Comparison of ENCODE assay signal across 11 cellular contexts in the genomic region with DNA sequence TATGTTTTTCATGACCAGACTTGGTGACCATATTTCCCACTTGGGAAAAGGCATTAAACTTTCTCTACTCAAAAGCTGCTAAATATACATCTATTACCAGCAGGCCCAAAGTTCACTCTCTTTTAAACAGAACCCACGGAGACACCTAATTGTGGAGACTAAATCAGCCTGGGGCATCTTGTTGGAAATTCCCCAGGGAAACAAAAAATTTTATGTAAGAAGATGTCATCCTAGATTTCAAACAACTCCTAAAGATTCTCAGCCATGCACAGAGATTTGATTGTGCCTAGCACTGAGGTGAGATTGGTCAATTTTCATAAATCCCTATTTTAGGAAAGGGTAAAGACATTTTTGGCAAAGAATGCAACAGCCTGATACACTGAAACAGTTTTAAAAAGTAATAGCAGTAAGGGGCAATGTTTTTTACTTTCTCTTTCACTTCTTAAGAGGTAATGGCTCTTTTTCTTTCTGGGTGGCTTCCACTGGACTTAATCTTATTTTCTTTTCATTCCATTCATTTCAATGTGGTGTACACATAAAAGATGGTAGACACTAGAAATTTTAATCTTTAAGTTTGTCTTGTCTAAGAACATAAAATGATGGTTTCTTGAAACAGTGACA. TPM values are rescaled to one million over a fixed set of nuclear protein-coding genes. Genes with fewer than 3 reads are reported as not detected.
DNase-seq lines count a peak whose midpoint lies in the region; ATAC-seq and TF ChIP-seq lines count a peak whose summit lies in the region.
"Had no signal": no experiment of that assay in that cellular context is flagged by ENCODE, and none has a peak within 500 bp of the region (broad histone marks: within the 10 kb centered on the region; RNA-seq: fewer than 3 reads in every experiment).

No MANE protein-coding gene starts in this region.

- H3K27ac Mint-ChIP-seq in activated CD4-positive, alpha-beta memory T cell treated with anti-CD3 and anti-CD28 coated beads for 36 hours: no peak overlapping the region
- peak overlapping the region; percentile 57 for H3K27ac Mint-ChIP-seq in stimulated activated effector memory CD8-positive, alpha-beta T cell treated with anti-CD3 and anti-CD28 coated beads, Interleukin-12 subunit alpha, Interleukin-12 subunit beta, amount 100 ng/mL, for 72 hours
- no peak overlapping the region for H3K27ac Mint-ChIP-seq in type B pancreatic cell
- H3K27ac Mint-ChIP-seq: nephron had no signal

- POLR2A ChIA-PET in activated CD4-positive, alpha-beta memory T cell treated with anti-CD3 and anti-CD28 coated beads for 36 hours (lab: Charles Lee): no interaction called here

- no peaks in the 10 kb centered on the region for H3K36me3 Mint-ChIP-seq in activated T-cell treated with anti-CD3 and anti-CD28 coated beads, Interleukin-2, amount 50 U/mL, for 4 hours (ENCODE audit: insufficient read depth)
- H3K36me3 Mint-ChIP-seq in activated CD4-positive, alpha-beta memory T cell treated with anti-CD3 and anti-CD28 coated beads for 36 hours: no peaks in the 10 kb centered on the region
- no peaks in the 10 kb centered on the region for H3K36me3 Mint-ChIP-seq in stimulated activated effector memory CD8-positive, alpha-beta T cell treated with anti-CD3 and anti-CD28 coated beads, Interleukin-12 subunit alpha, Interleukin-12 subunit beta, amount 100 ng/mL, for 72 hours
- no peaks in the 10 kb centered on the region for H3K36me3 Mint-ChIP-seq in type B pancreatic cell

- peaks cover 8% of the 10 kb centered on the region for H3K4me1 Mint-ChIP-seq in activated T-cell treated with anti-CD3 and anti-CD28 coated beads, Interleukin-2, amount 50 U/mL, for 4 hours (ENCODE audit: low read depth)
- peaks cover 8% of the 10 kb centered on the region for H3K4me1 Mint-ChIP-seq in activated CD4-positive, alpha-beta memory T cell treated with anti-CD3 and anti-CD28 coated beads for 36 hours (ENCODE audit: low read depth)
- H3K4me1 Mint-ChIP-seq in stimulated activated effector memory CD8-positive, alpha-beta T cell treated with anti-CD3 and anti-CD28 coated beads, Interleukin-12 subunit alpha, Interleukin-12 subunit beta, amount 100 ng/mL, for 72 hours: peaks cover 6% of the 10 kb centered on the region
- H3K4me1 Mint-ChIP-seq in type B pancreatic cell (ENCODE audit: unreplicated experiment): no peaks in the 10 kb centered on the region
- H3K4me1 Mint-ChIP-seq: nephron had no signal

- intact Hi-C loops in activated CD4-positive, alpha-beta memory T cell treated with anti-CD3 and anti-CD28 coated beads for 36 hours (cut with micrococcal nuclease): loop anchor here (10.0 kb wide), 1 partner anchor 536 kb away; no protein-coding TSS in a partner anchor

- no peak for DNase-seq in activated T-cell treated with anti-CD3 and anti-CD28 coated beads, Interleukin-2, amount 50 U/mL, for 4 hours
- no peak for DNase-seq in activated T-cell treated with anti-CD3 and anti-CD28 coated beads, Interleukin-2, amount 50 U/mL, for 1 hour
- no peak for DNase-seq in activated CD4-positive, alpha-beta memory T cell treated with anti-CD3 and anti-CD28 coated beads for 36 hours
- DNase-seq in stimulated activated effector memory CD8-positive, alpha-beta T cell treated with anti-CD3 and anti-CD28 coated beads, Interleukin-12 subunit alpha, Interleukin-12 subunit beta, amount 100 ng/mL, for 72 hours (ENCODE audit: low spot score in 2 of 2): no peak
- DNase-seq in type B pancreatic cell (ENCODE audit: extremely low spot score, unreplicated experiment) (no peak), SKM-1 (lab: John Stamatoyannopoulos, UW; ENCODE audit: unreplicated experiment) (no peak)
- DNase-seq: SIG-M5 had no signal

- ATAC-seq in activated T-cell treated with anti-CD3 and anti-CD28 coated beads, Interleukin-2, amount 50 U/mL, for 4 hours: no peak
- ATAC-seq in HG02798 (IDR thresholded peaks at IDR 0.05; ENCODE audit: poor library complexity, unreplicated experiment): peak; percentile 77
- ATAC-seq in stimulated activated effector memory CD8-positive, alpha-beta T cell treated with anti-CD3 and anti-CD28 coated beads, Interleukin-12 subunit alpha, Interleukin-12 subunit beta, amount 100 ng/mL, for 72 hours: no peak
- ATAC-seq in HG03039 (IDR thresholded peaks at IDR 0.05; ENCODE audit: unreplicated experiment): no peak
- ATAC-seq: gastroesophageal sphincter had no signal

- no peaks in the 10 kb centered on the region for H3K27me3 Mint-ChIP-seq in activated T-cell treated with anti-CD3 and anti-CD28 coated beads, Interleukin-2, amount 50 U/mL, for 4 hours (ENCODE audit: low read depth)
- H3K27me3 Mint-ChIP-seq in activated CD4-positive, alpha-beta memory T cell treated with anti-CD3 and anti-CD28 coated beads for 36 hours: no peaks in the 10 kb centered on the region
- H3K27me3 Mint-ChIP-seq in type B pancreatic cell: no peaks in the 10 kb centered on the region

- CTCF ChIA-PET in activated CD4-positive, alpha-beta memory T cell treated with anti-CD3 and anti-CD28 coated beads for 36 hours (lab: Charles Lee): interaction anchor here (1.1 to 1.2 kb wide), 2 partner anchors 9 to 11 kb away, joined by 3 read pairs; no protein-coding TSS in a partner anchor

- TF ChIP-seq CTCF in type B pancreatic cell (conservative IDR thresholded peaks at IDR 0.05): no peak

- H3K9me3 Mint-ChIP-seq in activated T-cell treated with anti-CD3 and anti-CD28 coated beads, Interleukin-2, amount 50 U/mL, for 4 hours: no peaks in the 10 kb centered on the region
- H3K9me3 Mint-ChIP-seq in activated CD4-positive, alpha-beta memory T cell treated with anti-CD3 and anti-CD28 coated beads for 36 hours: no peaks in the 10 kb centered on the region
- no peaks in the 10 kb centered on the region for H3K9me3 Mint-ChIP-seq in stimulated activated effector memory CD8-positive, alpha-beta T cell treated with anti-CD3 and anti-CD28 coated beads, Interleukin-12 subunit alpha, Interleukin-12 subunit beta, amount 100 ng/mL, for 72 hours
- H3K9me3 Mint-ChIP-seq in type B pancreatic cell: no peaks in the 10 kb centered on the region
- H3K9me3 Mint-ChIP-seq: nephron had no signal

- H3K4me3 Mint-ChIP-seq in activated T-cell treated with anti-CD3 and anti-CD28 coated beads, Interleukin-2, amount 50 U/mL, for 4 hours: peak overlapping the region; percentile 73
- H3K4me3 Mint-ChIP-seq in activated CD4-positive, alpha-beta memory T cell treated with anti-CD3 and anti-CD28 coated beads for 36 hours: peak overlapping the region; percentile 39
- H3K4me3 Mint-ChIP-seq in stimulated activated effector memory CD8-positive, alpha-beta T cell treated with anti-CD3 and anti-CD28 coated beads, Interleukin-12 subunit alpha, Interleukin-12 subunit beta, amount 100 ng/mL, for 72 hours: peak overlapping the region; percentile 41
- no peak overlapping the region for H3K4me3 Mint-ChIP-seq in type B pancreatic cell
- H3K4me3 Mint-ChIP-seq: nephron had no signal

RNA-seq across cellular contexts. Expression of a gene that starts 9.6 kb away (rescaled TPM):
- not detected for total RNA-seq in activated T-cell treated with anti-CD3 and anti-CD28 coated beads, Interleukin-2, amount 50 U/mL, for 4 hours
- not detected for total RNA-seq in activated CD4-positive, alpha-beta memory T cell treated with anti-CD3 and anti-CD28 coated beads for 36 hours
- not detected in 2 replicates for total RNA-seq in type B pancreatic cell (ENCODE audit: low replicate concordance)
- total RNA-seq: gastroesophageal sphincter had no signal

RNA-seq across cellular contexts. Expression of a gene that starts 23.3 kb away (rescaled TPM):
- total RNA-seq in activated T-cell treated with anti-CD3 and anti-CD28 coated beads, Interleukin-2, amount 50 U/mL, for 4 hours: not detected
- not detected for total RNA-seq in activated CD4-positive, alpha-beta memory T cell treated with anti-CD3 and anti-CD28 coated beads for 36 hours
- total RNA-seq in type B pancreatic cell (ENCODE audit: low replicate concordance): not detected in 2 replicates
- total RNA-seq: gastroesophageal sphincter had no signal

RNA-seq across cellular contexts. Expression of a gene that starts 27.3 kb away (rescaled TPM):
- not detected for total RNA-seq in activated T-cell treated with anti-CD3 and anti-CD28 coated beads, Interleukin-2, amount 50 U/mL, for 4 hours
- total RNA-seq in activated CD4-positive, alpha-beta memory T cell treated with anti-CD3 and anti-CD28 coated beads for 36 hours: not detected
- total RNA-seq in type B pancreatic cell (ENCODE audit: low replicate concordance): not detected in 2 replicates

RNA-seq across cellular contexts. Expression of a gene that starts 35.2 kb away (rescaled TPM):
- not detected for total RNA-seq in activated T-cell treated with anti-CD3 and anti-CD28 coated beads, Interleukin-2, amount 50 U/mL, for 4 hours
- not detected for total RNA-seq in activated CD4-positive, alpha-beta memory T cell treated with anti-CD3 and anti-CD28 coated beads for 36 hours
- total RNA-seq in type B pancreatic cell (ENCODE audit: low replicate concordance): not detected in 2 replicates

RNA-seq across cellular contexts. Expression of a gene that starts 39.1 kb away (rescaled TPM):
- not detected for total RNA-seq in activated T-cell treated with anti-CD3 and anti-CD28 coated beads, Interleukin-2, amount 50 U/mL, for 4 hours
- not detected for total RNA-seq in activated CD4-positive, alpha-beta memory T cell treated with anti-CD3 and anti-CD28 coated beads for 36 hours
- total RNA-seq in type B pancreatic cell (ENCODE audit: low replicate concordance): not detected in 2 replicates
- total RNA-seq: gastroesophageal sphincter had no signal
